In the genomic region with DNA sequence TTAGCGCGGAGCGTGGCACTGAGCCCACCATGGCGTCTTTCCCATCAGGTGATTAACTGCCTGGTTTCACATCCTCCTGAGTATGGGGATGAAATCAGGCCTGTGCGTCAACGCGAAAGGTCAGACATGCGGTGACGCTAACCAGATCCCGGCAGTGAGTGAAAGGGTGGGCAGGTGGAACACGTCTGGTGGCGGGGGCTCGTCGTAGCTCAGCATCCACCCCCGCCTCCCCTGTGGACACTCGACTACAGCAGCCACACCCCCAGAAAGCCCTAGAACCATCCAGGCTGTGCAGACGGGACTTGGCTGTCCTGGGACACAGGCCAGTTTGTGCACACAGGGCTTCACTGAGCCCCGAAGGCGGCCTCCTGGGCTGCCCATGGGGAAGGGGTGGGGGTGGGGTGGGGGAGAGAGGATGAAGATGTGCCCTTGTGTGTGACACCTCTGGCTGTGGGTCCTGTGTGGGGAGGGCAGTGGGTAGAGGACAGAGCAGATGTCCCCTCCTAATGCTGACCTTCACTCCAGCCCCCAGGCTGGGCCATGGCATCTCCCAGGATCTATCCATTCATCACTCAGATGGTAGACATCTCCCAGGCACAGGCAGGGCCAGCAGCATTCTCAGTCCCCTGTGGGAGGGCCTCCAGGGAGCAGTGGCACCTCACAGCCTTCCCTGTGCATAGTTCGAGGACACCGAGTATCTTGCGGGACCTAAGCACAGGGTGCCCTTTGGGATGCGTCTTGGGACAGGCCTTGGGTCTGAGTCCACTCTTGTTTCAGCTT, we compare ENCODE assay signal across 13 cellular contexts. TPM values are rescaled to one million over a fixed set of nuclear protein-coding genes. Genes with fewer than 3 reads are reported as not detected.
A peak's percentile ranks its signal among the peaks of the same experiment; 100 is the strongest.
DNase-seq lines count a peak whose midpoint lies in the region; ATAC-seq, FAIRE-seq and TF ChIP-seq lines count a peak whose summit lies in the region.
"Had no signal": no experiment of that assay in that cellular context is flagged by ENCODE, and none has a peak within 500 bp of the region (broad histone marks: within the 10 kb centered on the region; RNA-seq: fewer than 3 reads in every experiment).

No MANE protein-coding gene starts in this region.

- TF ChIP-seq RAD21 in GM12878 (IDR thresholded peaks at IDR 0.05; ENCODE audit: insufficient read depth, low read depth, low read length): no peak

- TF ChIP-seq CTCF in AG04450 (IDR thresholded peaks at IDR 0.05; ENCODE audit: low read depth, low read length) (no peak), GM12878 (IDR thresholded peaks at IDR 0.05 in 2 of 3, conservative IDR thresholded peaks at IDR 0.05 in 1 of 3; ENCODE audit: control insufficient read depth in 2 of 3, extremely low read depth in 1 of 3, insufficient read depth in 1 of 3, low read depth in 3 of 3, low read length in 3 of 3) (no peak)

- H3K27me3 ChIP-seq in AG04450 (ENCODE audit: control insufficient read depth, insufficient read depth, low read length): no peaks in the 10 kb centered on the region
- no peaks in the 10 kb centered on the region for H3K27me3 ChIP-seq in GM12878 (replicated peaks in 1 of 2; ENCODE audit: control insufficient read depth in 2 of 2, insufficient read depth in 2 of 2, low read length in 1 of 2)

- DNase-seq in AG04450 (ENCODE audit: low read depth, low spot score) (peak; percentile 55), GM12878 (ENCODE audit: low read depth, low spot score) (no peak), left cardiac atrium (peak; percentile 87), posterior vena cava (ENCODE audit: low spot score) (peak; percentile 86), NCI-H1048 (lab: John Stamatoyannopoulos, UW) (no peak), NCI-H748 treated with DMSO at 0.1 percent for 48 hours (lab: John Stamatoyannopoulos, UW) (no peak)
- no peak for DNase-seq in activated CD4-positive, CD25-positive, alpha-beta regulatory T cell treated with anti-CD3 and anti-CD28 coated beads, Interleukin-2, amount 50 U/mL, for 72 hours
- DNase-seq in stimulated activated CD4-positive, alpha-beta T cell treated with anti-CD3 and anti-CD28 coated beads, Interleukin-15, amount 100 ng/mL, for 24 hours: no peak
- DNase-seq: activated T-cell treated with anti-CD3 and anti-CD28 coated beads, Interleukin-2, amount 50 U/mL, for 48 hours; DND-41; NCI-H1436 treated with DMSO at 0.1 percent for 48 hours; nephron progenitor cell; stimulated activated CD4-positive, alpha-beta T cell treated with anti-CD3 and anti-CD28 coated beads, Interleukin-2, amount 100 ng/mL, for 48 hours had no signal

- H3K27ac ChIP-seq in AG04450 (ENCODE audit: low read depth, low read length) (peak overlapping the region; percentile 47), GM12878 (ENCODE audit: control insufficient read depth, insufficient read depth) (no peak overlapping the region)

- ATAC-seq in GM12878: no peak
- peak; percentile 74 to 81 for ATAC-seq in left cardiac atrium

- intact Hi-C loops in GM12878 (cut with micrococcal nuclease; ENCODE audit: unreplicated experiment): no loop called here
- intact Hi-C loops in left cardiac atrium (cut with DNase I): no loop called here
- intact Hi-C loops in posterior vena cava (cut with DNase I): no loop called here

- RAD21 ChIA-PET in GM12878 (lab: Charles Lee; ENCODE audit: unreplicated experiment): interaction anchor here (1.0 kb wide), 1 partner anchor 18 kb away, joined by 4 read pairs; no protein-coding TSS in a partner anchor

- no peaks in the 10 kb centered on the region for H3K79me2 ChIP-seq in GM12878 (ENCODE audit: control insufficient read depth, insufficient read depth, low read length)

- no peaks in the 10 kb centered on the region; the same call in 1 of the 2 replicates for H3K9me3 ChIP-seq in AG04450 (ENCODE audit: control insufficient read depth, insufficient read depth, low read length)
- H3K9me3 ChIP-seq in GM12878 (replicated peaks; ENCODE audit: control insufficient read depth, insufficient read depth, low read length): no peaks in the 10 kb centered on the region

- in situ Hi-C loops in GM12878 (cut with MboI): no loop called here

- FAIRE-seq in GM12878 (lab: Jason Lieb, UNC): no peak

- no peak overlapping the region for H2AFZ ChIP-seq in GM12878 (ENCODE audit: control insufficient read depth, low read depth, low read length)

- SMC1A ChIA-PET in GM12878 (lab: Charles Lee; ENCODE audit: uncharacterized antibody, unreplicated experiment): no interaction called here

- H3K4me3 ChIP-seq in AG04450 (ENCODE audit: low read depth, low read length): no peak overlapping the region
- no peak overlapping the region for H3K4me3 ChIP-seq in GM12878

- TF ChIP-seq EP300 in GM12878 (IDR thresholded peaks at IDR 0.05; ENCODE audit: borderline replicate concordance in 1 of 2, control insufficient read depth in 1 of 2, low read depth in 2 of 2, low read length in 2 of 2): no peak

- no TSS peak for BruUV-seq in GM12878 (replicated peaks; lab: Mats Ljungman, UMichigan)

- TF ChIP-seq POLR2A in GM12878 (IDR thresholded peaks at IDR 0.05; ENCODE audit: low read depth, low read length): no peak

- CTCF ChIA-PET in AG04450 (lab: Charles Lee) (interaction anchor here (0.6 kb wide), 1 partner anchor 242 kb away, joined by 6 read pairs; no protein-coding TSS in a partner anchor), GM12878 (lab: Yijun Ruan, JAX) (no interaction called here)

- no peak overlapping the region for H3K4me2 ChIP-seq in GM12878 (ENCODE audit: control insufficient read depth, insufficient read depth)

- H4K20me1 ChIP-seq in GM12878 (ENCODE audit: control insufficient read depth, insufficient read depth): no peaks in the 10 kb centered on the region

- POLR2A ChIA-PET in AG04450 (lab: Yijun Ruan, JAX) (interaction anchor here (1.4 kb wide), 1 partner anchor 23 kb away, joined by 4 read pairs; no protein-coding TSS in a partner anchor), GM12878 (lab: Charles Lee) (no interaction called here)

- no peaks in the 10 kb centered on the region for H3K36me3 ChIP-seq in GM12878 (ENCODE audit: control insufficient read depth in 2 of 2, insufficient read depth in 2 of 2, low read length in 1 of 2)

- no peaks in the 10 kb centered on the region for H3K4me1 ChIP-seq in GM12878 (ENCODE audit: control insufficient read depth, insufficient read depth, low read length)

- WGBS in GM12878 (ENCODE audit: insufficient coverage, insufficient replicate concordance, low lambda C conversion rate, missing lambda C conversion rate): 38% methylated on average over 23 of the region's 23 CpGs

- H3K9ac ChIP-seq in GM12878 (ENCODE audit: control insufficient read depth, insufficient read depth, low read length): no peak overlapping the region

TF ChIP-seq in GM12878, 131 proteins besides CTCF, POLR2A, EP300 and RAD21:
- TF ChIP-seq CHD1 (IDR thresholded peaks at IDR 0.05; ENCODE audit: low read depth, low read length) (no peak), IKZF1 (conservative IDR thresholded peaks at IDR 0.05) (0 out of 2 replicates have a peak, but pooled peaks have one; percentile 25)

RNA-seq across cellular contexts. Expression of a gene that starts 27.5 kb away (rescaled TPM):
- 26.5 and 47.7 TPM in 2 replicates for polyA plus RNA-seq in AG04450 (2011; rRNA removed)
- 5.9 and 6.7 TPM in 2 replicates for polyA minus RNA-seq in AG04450 (2011; rRNA and poly(A)+ RNA removed)
- not detected in 2 replicates for total RNA-seq in GM12878 (2013; cell fraction: nucleolus; rRNA removed)
- total RNA-seq in GM12878 (2014; rRNA removed): 0.11 and 0.27 TPM in 2 replicates
- total RNA-seq in GM12878 (2014; rRNA removed; fragmentation: Illumina TruSeq; extraction: Trizol): not detected in 2 replicates
- total RNA-seq in GM12878 (2021): not detected in 2 replicates
- not detected for polyA plus RNA-seq in GM12878 (2011; ENCODE audit: low read depth)
- 0.12 TPM in 1 of 2 replicates, not detected in the other for polyA plus RNA-seq in GM12878 (2011; rRNA removed)
- 0.17 and 0.27 TPM in 2 replicates for polyA plus RNA-seq in GM12878 (2011; cell fraction: cytosol; rRNA removed)
- 0.36 TPM in 1 of 2 replicates, not detected in the other for polyA plus RNA-seq in GM12878 (2011; cell fraction: nucleus; rRNA removed)
- 0.14 TPM in 1 of 2 replicates, not detected in the other for polyA plus RNA-seq in GM12878 (2012)
- polyA plus RNA-seq in GM12878 (2014; fragmentation: Illumina TruSeq; extraction: Trizol): not detected in 2 replicates
- not detected for polyA plus RNA-seq in GM12878 (2014; fragmentation: Nextera tagmentation; extraction: Ambion mirVana)
- 0.19 and 0.36 TPM in 2 replicates for polyA plus RNA-seq in GM12878 (2014; rRNA removed)
- polyA plus RNA-seq in GM12878 (2016; fragmentation: Nextera tagmentation; extraction: Ambion mirVana): not detected
- polyA minus RNA-seq in GM12878 (2011; rRNA and poly(A)+ RNA removed): not detected in 2 replicates
- polyA minus RNA-seq in GM12878 (2011; cell fraction: cytosol; rRNA and poly(A)+ RNA removed): not detected in 2 replicates
- not detected in 2 replicates for polyA minus RNA-seq in GM12878 (2011; cell fraction: nucleus; rRNA and poly(A)+ RNA removed)
- 100 to 1,000 TPM in 1 of 2 donors, 10 to 100 TPM in 1; 86.7 to 359 TPM for total RNA-seq in left cardiac atrium
- 100 to 1,000 TPM; 114 to 116 TPM for total RNA-seq in posterior vena cava

Comparison
In these comparisons a context has a peak if more than half of its experiments do, and no peak if none do; other contexts are left out.
1. DNase-seq: peak in AG04450 (single experiment), left cardiac atrium (single experiment) and posterior vena cava (single experiment); none in GM12878 (single experiment), NCI-H1048 (single experiment), activated CD4-positive, CD25-positive, alpha-beta regulatory T cell treated with anti-CD3 and anti-CD28 coated beads, Interleukin-2, amount 50 U/mL, for 72 hours (single experiment), stimulated activated CD4-positive, alpha-beta T cell treated with anti-CD3 and anti-CD28 coated beads, Interleukin-15, amount 100 ng/mL, for 24 hours (single experiment) and NCI-H748 treated with DMSO at 0.1 percent for 48 hours (single experiment).
2. RNA of a gene that starts 27.5 kb away (total RNA-seq): 86.7 to 359 TPM in left cardiac atrium and 114 to 116 TPM in posterior vena cava; 0.11 to 0.27 TPM in GM12878; every median in the first group is over 10 times any median in the second.